In the genomic region with DNA sequence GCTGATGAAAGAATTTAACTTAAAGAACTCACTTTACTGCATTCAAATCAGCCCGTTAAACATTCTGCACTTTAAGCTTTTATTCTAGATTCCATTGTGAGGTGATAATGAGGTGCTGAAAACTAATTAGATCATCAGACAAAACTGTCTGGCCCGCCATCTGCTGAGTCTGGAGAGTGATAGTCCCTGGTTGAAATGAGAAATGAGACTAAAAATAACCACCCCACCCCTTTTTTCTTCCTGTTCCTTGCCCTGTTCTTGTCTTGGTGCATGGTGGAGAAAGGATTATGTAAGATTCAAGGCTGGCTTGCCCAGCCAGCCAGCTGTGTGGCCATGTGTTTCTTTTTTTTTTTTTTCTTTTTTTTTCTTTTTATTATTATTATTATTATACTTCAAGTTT, we compare ENCODE assay signal across 13 cellular contexts.
DNase-seq lines count a peak whose midpoint lies in the region; ATAC-seq and TF ChIP-seq lines count a peak whose summit lies in the region.
"Had no signal": no experiment of that assay in that cellular context is flagged by ENCODE, and none has a peak within 500 bp of the region (broad histone marks: within the 10 kb centered on the region; RNA-seq: fewer than 3 reads in every experiment).

No MANE protein-coding gene starts in this region.

- no peak overlapping the region for H3K27ac Mint-ChIP-seq in CD4-positive, alpha-beta memory T cell
- H3K27ac Mint-ChIP-seq: H9 had no signal

- H3K27me3 Mint-ChIP-seq in CD4-positive, alpha-beta memory T cell = no peaks in the 10 kb centered on the region

- no peaks in the 10 kb centered on the region for H3K4me1 Mint-ChIP-seq in CD4-positive, alpha-beta memory T cell

- TF ChIP-seq CTCF in heart left ventricle (IDR thresholded peaks at IDR 0.05) (no peak), right atrium auricular region (IDR thresholded peaks at IDR 0.05) (no peak)

- no peak for TF ChIP-seq POLR2A in heart left ventricle (IDR thresholded peaks at IDR 0.05)

- H3K4me3 Mint-ChIP-seq in CD4-positive, alpha-beta memory T cell = no peak overlapping the region
- H3K4me3 Mint-ChIP-seq: H9 had no signal

- DNase-seq in heart left ventricle = no peak
- DNase-seq in right atrium auricular region (ENCODE audit: low spot score) = no peak
- peak; percentile 82 to 91 for DNase-seq in NCI-H524 (lab: John Stamatoyannopoulos, UW)
- peak; percentile 15 for DNase-seq in cerebellum (ENCODE audit: low spot score)
- DNase-seq in T-helper 9 cell = no peak
- no peak for DNase-seq in COLO668 (lab: John Stamatoyannopoulos, UW; ENCODE audit: unreplicated experiment)
- DNase-seq in CD4-positive, alpha-beta memory T cell = no peak
- DNase-seq: C1 segment of cervical spinal cord, COR-L47, H9, NCI-H1105 treated with DMSO at 0.1 percent for 48 hours, NCI-H1694 treated with DMSO at 0.1 percent for 48 hours had no signal

- intact Hi-C loops in heart left ventricle (cut with DNase I) = no loop called here
- intact Hi-C loops in CD4-positive, alpha-beta memory T cell (cut with micrococcal nuclease) = no loop called here

- POLR2A ChIA-PET in CD4-positive, alpha-beta memory T cell (lab: Charles Lee; ENCODE audit: partially characterized antibody) = no interaction called here

- WGBS in heart left ventricle, 4 donors = 18 to 23% (median 22%) methylated on average over 2 of the region's 2 CpGs

- peak in 3 of 4 donors; percentile 76 to 84 (median 80) for ATAC-seq in heart left ventricle
- ATAC-seq: Panc1 had no signal

- H3K27ac ChIP-seq in heart left ventricle = no peak overlapping the region
- H3K27ac ChIP-seq in right atrium auricular region = no peak overlapping the region
- no peak overlapping the region for H3K27ac ChIP-seq in CD4-positive, alpha-beta memory T cell (ENCODE audit: low read depth, low read length)

- H3K27me3 ChIP-seq in heart left ventricle (no peaks in the 10 kb centered on the region), right atrium auricular region (no peaks in the 10 kb centered on the region)
- H3K27me3 ChIP-seq in CD4-positive, alpha-beta memory T cell (ENCODE audit: insufficient read depth, low read length) = no peaks in the 10 kb centered on the region

- peaks cover 0 to 19% (median 8%) of the 10 kb centered on the region in 8 donors for H3K9me3 Mint-ChIP-seq in CD4-positive, alpha-beta memory T cell

- no peaks in the 10 kb centered on the region for H3K36me3 Mint-ChIP-seq in CD4-positive, alpha-beta memory T cell

- peaks cover 0 to 22% (median 0%) of the 10 kb centered on the region in 12 donors for H3K9me3 ChIP-seq in heart left ventricle
- H3K9me3 ChIP-seq in right atrium auricular region = no peaks in the 10 kb centered on the region
- H3K9me3 ChIP-seq in CD4-positive, alpha-beta memory T cell (ENCODE audit: control insufficient read depth in 1 of 2, low read length in 2 of 2) = no peaks in the 10 kb centered on the region

- CTCF ChIA-PET in CD4-positive, alpha-beta memory T cell (lab: Charles Lee; ENCODE audit: partially characterized antibody) = interaction anchor here (1.6 kb wide), 1 partner anchor 8 kb away, joined by 3 read pairs; no protein-coding TSS in a partner anchor

- H3K4me1 ChIP-seq in heart left ventricle (no peaks in the 10 kb centered on the region), right atrium auricular region (no peaks in the 10 kb centered on the region)
- no peaks in the 10 kb centered on the region for H3K4me1 ChIP-seq in CD4-positive, alpha-beta memory T cell (ENCODE audit: insufficient read depth, low read length)

- H3K4me3 ChIP-seq in heart left ventricle (no peak overlapping the region), right atrium auricular region (no peak overlapping the region)
- no peak overlapping the region for H3K4me3 ChIP-seq in CD4-positive, alpha-beta memory T cell (ENCODE audit: low read length in 2 of 2)

- H3K36me3 ChIP-seq in heart left ventricle (no peaks in the 10 kb centered on the region), right atrium auricular region (no peaks in the 10 kb centered on the region)
- no peaks in the 10 kb centered on the region for H3K36me3 ChIP-seq in CD4-positive, alpha-beta memory T cell (ENCODE audit: insufficient read depth, low read length)

Comparison
In these comparisons a context has a peak if more than half of its experiments do, and no peak if none do; other contexts are left out.
1. DNase-seq: peak in NCI-H524 (2 of 2) and cerebellum (single experiment); none in heart left ventricle (0 of 5), right atrium auricular region (single experiment), T-helper 9 cell (single experiment), COLO668 (single experiment) and CD4-positive, alpha-beta memory T cell (0 of 5).